11 cellular contexts compared by ENCODE assay signal in genomic region chr2:110105608-110106467, GRCh38. TPM values are rescaled to one million over a fixed set of nuclear protein-coding genes. Genes with fewer than 3 reads are reported as not detected.
DNase-seq lines count a peak whose midpoint lies in the region; ATAC-seq and TF ChIP-seq lines count a peak whose summit lies in the region.
"Had no signal": no experiment of that assay in that cellular context is flagged by ENCODE, and none has a peak within 500 bp of the region (broad histone marks: within the 10 kb centered on the region; RNA-seq: fewer than 3 reads in every experiment).

No MANE protein-coding gene starts in this region.

- peaks cover 0 to 4% (median 0%) of the 10 kb centered on the region in 11 donors for H3K9me3 ChIP-seq in heart right ventricle
- no peaks in the 10 kb centered on the region for H3K9me3 ChIP-seq in uterus

- no peak for ATAC-seq in heart right ventricle
- no peak for ATAC-seq in Right ventricle myocardium superior (ENCODE audit: poor library complexity)
- ATAC-seq in activated CD4-positive, CD25-positive, alpha-beta regulatory T cell treated with anti-CD3 and anti-CD28 coated beads, Interleukin-2, amount 50 U/mL, for 24 hours: no peak
- ATAC-seq in HG03469 (IDR thresholded peaks at IDR 0.05; ENCODE audit: unreplicated experiment): no peak
- ATAC-seq: K562 had no signal

- H3K27me3 ChIP-seq in heart right ventricle: no peaks in the 10 kb centered on the region
- H3K27me3 ChIP-seq in uterus: no peaks in the 10 kb centered on the region

- H3K4me1 ChIP-seq in heart right ventricle: peaks cover 3 to 86% (median 25%) of the 10 kb centered on the region in 9 donors
- H3K4me1 ChIP-seq in uterus: no peaks in the 10 kb centered on the region

- DNase-seq in heart right ventricle (no peak), Right ventricle myocardium superior (no peak), SHP77 (lab: John Stamatoyannopoulos, UW) (peak; percentile 25 to 57), hepatic stellate cell (ENCODE audit: low spot score) (peak; percentile 46), uterus (no peak)
- no peak for DNase-seq in stimulated activated CD4-positive, alpha-beta T cell treated with anti-CD3 and anti-CD28 coated beads, Interleukin-4, amount 100 ng/mL, for 1 hour
- DNase-seq: DMS 273 treated with DMSO at 0.1 percent for 48 hours, mesendoderm had no signal

- no peak overlapping the region for H3K4me3 ChIP-seq in heart right ventricle
- no peak overlapping the region for H3K4me3 ChIP-seq in uterus
- H3K4me3 ChIP-seq: K562 had no signal

- peak overlapping the region in 7 of 10 donors; percentile 16 to 95 (median 35) for H3K27ac ChIP-seq in heart right ventricle
- H3K27ac ChIP-seq in uterus: peak overlapping the region; percentile 28 to 34

- TF ChIP-seq POLR2A in uterus (IDR thresholded peaks at IDR 0.05): no peak

- intact Hi-C loops in heart right ventricle (cut with DNase I) (no loop called here), Right ventricle myocardium superior (cut with DNase I) (no loop called here), uterus (cut with DNase I; ENCODE audit: low total_unique reads) (no loop called here)

- peaks cover 0 to 5% (median 0%) of the 10 kb centered on the region in 9 donors for H3K36me3 ChIP-seq in heart right ventricle
- no peaks in the 10 kb centered on the region for H3K36me3 ChIP-seq in uterus

- WGBS in heart right ventricle, 2 donors: 68 to 78% methylated on average over 8 of the region's 8 CpGs

- TF ChIP-seq CTCF in heart right ventricle (IDR thresholded peaks at IDR 0.05): no peak
- no peak for TF ChIP-seq CTCF in uterus (IDR thresholded peaks at IDR 0.05)

RNA-seq across cellular contexts. Expression of gene MALL, which starts 9.8 kb away (rescaled TPM):
- total RNA-seq in heart right ventricle (10 to 100 TPM in 6 of 10 donors, 1 to 10 TPM in 4; 7.2 to 43.6 (median 11.4) TPM), Right ventricle myocardium superior (9.9 TPM), uterus (10 to 100 TPM in 3 of 4 donors, under 1 TPM in 1; 0.59 to 46.4 (median 16.4) TPM)
- 10 to 100 TPM in 1 of 2 donors, 1 to 10 TPM in 1; 6.8 to 15.0 TPM for polyA plus RNA-seq in heart right ventricle
- polyA plus RNA-seq: K562 had no signal

Comparison
In these comparisons a context has a peak if more than half of its experiments do, and no peak if none do; other contexts are left out.
1. DNase-seq: peak in SHP77 (2 of 2) and hepatic stellate cell (single experiment); none in heart right ventricle (0 of 2), Right ventricle myocardium superior (single experiment), uterus (0 of 2) and stimulated activated CD4-positive, alpha-beta T cell treated with anti-CD3 and anti-CD28 coated beads, Interleukin-4, amount 100 ng/mL, for 1 hour (single experiment).